23 cellular contexts compared by ENCODE assay signal in genomic region chr19:36073121-36073876, GRCh38. TPM values are rescaled to one million over a fixed set of nuclear protein-coding genes. Genes with fewer than 3 reads are reported as not detected.
DNase-seq lines count a peak whose midpoint lies in the region; ATAC-seq, FAIRE-seq and TF ChIP-seq lines count a peak whose summit lies in the region.
"Had no signal": no experiment of that assay in that cellular context is flagged by ENCODE, and none has a peak within 500 bp of the region (broad histone marks: within the 10 kb centered on the region; RNA-seq: fewer than 3 reads in every experiment).

No MANE protein-coding gene starts in this region.

- no peak overlapping the region for H3K4me3 Mint-ChIP-seq in CD4-positive, alpha-beta memory T cell
- H3K4me3 Mint-ChIP-seq in activated naive CD8-positive, alpha-beta T cell treated with anti-CD3 and anti-CD28 coated beads for 36 hours: no peak overlapping the region
- H3K4me3 Mint-ChIP-seq: CD4-positive, alpha-beta T cell had no signal

- H3K9me3 Mint-ChIP-seq in CD4-positive, alpha-beta memory T cell: no peaks in the 10 kb centered on the region
- no peaks in the 10 kb centered on the region for H3K9me3 Mint-ChIP-seq in activated naive CD8-positive, alpha-beta T cell treated with anti-CD3 and anti-CD28 coated beads for 36 hours
- H3K9me3 Mint-ChIP-seq: CD4-positive, alpha-beta T cell had no signal

- intact Hi-C loops in CD4-positive, alpha-beta memory T cell (cut with micrococcal nuclease): no loop called here
- intact Hi-C loops in GM12878 (cut with micrococcal nuclease; ENCODE audit: unreplicated experiment): no loop called here

- TF ChIP-seq RAD21 in GM12878 (IDR thresholded peaks at IDR 0.05; ENCODE audit: insufficient read depth, low read depth, low read length): no peak

- H3K23ac ChIP-seq in neuronal stem cell (ENCODE audit: low read depth, low read length, poor library complexity): peak overlapping the region; percentile 59

- no peak overlapping the region for H3K18ac ChIP-seq in neuronal stem cell (ENCODE audit: low read length)

- no peak for TF ChIP-seq EP300 in GM12878 (IDR thresholded peaks at IDR 0.05; ENCODE audit: borderline replicate concordance in 1 of 2, control insufficient read depth in 1 of 2, low read depth in 2 of 2, low read length in 2 of 2)

- no peak overlapping the region for H4K8ac ChIP-seq in neuronal stem cell (ENCODE audit: low read depth, low read length)

- H3K4me3 ChIP-seq in CD4-positive, alpha-beta memory T cell (ENCODE audit: low read length in 2 of 2): no peak overlapping the region
- H3K4me3 ChIP-seq in Karpas-422 (ENCODE audit: low read length): no peak overlapping the region
- H3K4me3 ChIP-seq in GM12878: no peak overlapping the region
- no peak overlapping the region for H3K4me3 ChIP-seq in neuronal stem cell (ENCODE audit: low read length in 2 of 2)

- H3K9ac ChIP-seq in Karpas-422 (ENCODE audit: low read length) (no peak overlapping the region), GM12878 (ENCODE audit: control insufficient read depth, insufficient read depth, low read length) (no peak overlapping the region), neuronal stem cell (ENCODE audit: low read depth, low read length, poor library complexity) (no peak overlapping the region)

- SMC1A ChIA-PET in GM12878 (lab: Charles Lee; ENCODE audit: uncharacterized antibody, unreplicated experiment): interaction anchor here (0.8 kb wide), 1 partner anchor 61 kb away, joined by 3 read pairs; no protein-coding TSS in a partner anchor

- H3K36me3 Mint-ChIP-seq in CD4-positive, alpha-beta memory T cell: no peaks in the 10 kb centered on the region
- H3K36me3 Mint-ChIP-seq in activated naive CD8-positive, alpha-beta T cell treated with anti-CD3 and anti-CD28 coated beads for 36 hours: peaks cover 32% of the 10 kb centered on the region

- BruUV-seq in GM12878 (replicated peaks; lab: Mats Ljungman, UMichigan): no TSS peak

- no peak for TF ChIP-seq POLR2A in GM12878 (IDR thresholded peaks at IDR 0.05; ENCODE audit: low read depth, low read length)

- H3K4me1 Mint-ChIP-seq in CD4-positive, alpha-beta memory T cell: no peaks in the 10 kb centered on the region
- H3K4me1 Mint-ChIP-seq in activated naive CD8-positive, alpha-beta T cell treated with anti-CD3 and anti-CD28 coated beads for 36 hours: no peaks in the 10 kb centered on the region

- no peaks in the 10 kb centered on the region for H3K27me3 ChIP-seq in CD4-positive, alpha-beta memory T cell (ENCODE audit: insufficient read depth, low read length)
- H3K27me3 ChIP-seq in Karpas-422 (ENCODE audit: low read length) (no peaks in the 10 kb centered on the region), GM12878 (replicated peaks in 1 of 2; ENCODE audit: control insufficient read depth in 2 of 2, insufficient read depth in 2 of 2, low read length in 1 of 2) (no peaks in the 10 kb centered on the region), neuronal stem cell (ENCODE audit: control insufficient read depth in 3 of 3, insufficient read depth in 3 of 3, low read depth in 1 of 3, low read length in 3 of 3) (no peaks in the 10 kb centered on the region)

- no peak overlapping the region for H3K4me2 ChIP-seq in Karpas-422 (ENCODE audit: low read depth, low read length, poor library complexity, severe bottlenecking)
- no peak overlapping the region for H3K4me2 ChIP-seq in GM12878 (ENCODE audit: control insufficient read depth, insufficient read depth)
- H3K4me2 ChIP-seq in neuronal stem cell (ENCODE audit: insufficient read depth, low read length, poor library complexity, severe bottlenecking): no peak overlapping the region

- WGBS in GM12878 (ENCODE audit: insufficient coverage, insufficient replicate concordance, low lambda C conversion rate, missing lambda C conversion rate): 87% methylated on average over 10 of the region's 10 CpGs
- no CpG with 5 or more reads among the region's 10 CpGs for WGBS in neuronal stem cell (ENCODE audit: extremely low coverage in 2 of 2, insufficient read length in 2 of 2, insufficient replicate concordance in 1 of 2), 2 donors

- no peak overlapping the region for H2BK5ac ChIP-seq in neuronal stem cell (ENCODE audit: low read length)

- no peak for ATAC-seq in GM12878
- no peak for ATAC-seq in GM18517 (IDR thresholded peaks at IDR 0.05; ENCODE audit: unreplicated experiment)

- H3K27ac Mint-ChIP-seq in CD4-positive, alpha-beta memory T cell: peak overlapping the region in 4 of 7 donors; percentile 6 to 70 (median 20)
- no peak overlapping the region for H3K27ac Mint-ChIP-seq in activated naive CD8-positive, alpha-beta T cell treated with anti-CD3 and anti-CD28 coated beads for 36 hours
- H3K27ac Mint-ChIP-seq: CD4-positive, alpha-beta T cell had no signal

- H2AK5ac ChIP-seq in neuronal stem cell (ENCODE audit: low read depth, low read length): no peak overlapping the region

- H4K20me1 ChIP-seq in Karpas-422 (ENCODE audit: insufficient read depth, low read depth, low read length) (no peaks in the 10 kb centered on the region), GM12878 (ENCODE audit: control insufficient read depth, insufficient read depth) (no peaks in the 10 kb centered on the region)

- H3K4ac ChIP-seq in neuronal stem cell (ENCODE audit: low read length): no peak overlapping the region

- H3K36me3 ChIP-seq in CD4-positive, alpha-beta memory T cell (ENCODE audit: insufficient read depth, low read length): no peaks in the 10 kb centered on the region
- H3K36me3 ChIP-seq in Karpas-422 (ENCODE audit: insufficient read depth, low read length): peaks cover 21% of the 10 kb centered on the region
- H3K36me3 ChIP-seq in GM12878 (ENCODE audit: control insufficient read depth in 2 of 2, insufficient read depth in 2 of 2, low read length in 1 of 2): peaks cover 6 to 11% of the 10 kb centered on the region in 2 experiments; a peak in 3 of 4 replicates
- peaks cover 28 to 78% of the 10 kb centered on the region in 2 donors for H3K36me3 ChIP-seq in neuronal stem cell (replicated peaks in 1 of 2; ENCODE audit: control insufficient read depth in 2 of 2, insufficient read depth in 2 of 2, low read length in 2 of 2)

- no peaks in the 10 kb centered on the region for H3K4me1 ChIP-seq in CD4-positive, alpha-beta memory T cell (ENCODE audit: insufficient read depth, low read length)
- H3K4me1 ChIP-seq in Karpas-422 (ENCODE audit: low read length) (peaks cover 2% of the 10 kb centered on the region; the same call in 1 of the 2 replicates), GM12878 (ENCODE audit: control insufficient read depth, insufficient read depth, low read length) (no peaks in the 10 kb centered on the region), neuronal stem cell (ENCODE audit: control insufficient read depth in 2 of 2, insufficient read depth in 1 of 2, low read depth in 1 of 2, low read length in 2 of 2) (no peaks in the 10 kb centered on the region)

- in situ Hi-C loops in GM12878 (cut with MboI): no loop called here

- TF ChIP-seq CTCF in GM12878 (IDR thresholded peaks at IDR 0.05 in 2 of 3, conservative IDR thresholded peaks at IDR 0.05 in 1 of 3; ENCODE audit: control insufficient read depth in 2 of 3, extremely low read depth in 1 of 3, insufficient read depth in 1 of 3, low read depth in 3 of 3, low read length in 3 of 3): no peak

- no peak overlapping the region for H3K14ac ChIP-seq in neuronal stem cell (ENCODE audit: low read length)

- no peaks in the 10 kb centered on the region for H3K79me2 ChIP-seq in Karpas-422 (ENCODE audit: low read length)
- H3K79me2 ChIP-seq in GM12878 (ENCODE audit: control insufficient read depth, insufficient read depth, low read length): no peaks in the 10 kb centered on the region

- DNase-seq in CD4-positive, alpha-beta memory T cell: no peak
- DNase-seq in Karpas-422: peak; percentile 54
- DNase-seq in GM12878 (ENCODE audit: low read depth, low spot score): no peak
- no peak for DNase-seq in neuronal stem cell (ENCODE audit: low spot score)
- DNase-seq in activated naive CD8-positive, alpha-beta T cell treated with anti-CD3 and anti-CD28 coated beads for 36 hours: no peak
- DNase-seq in NK-92 (lab: John Stamatoyannopoulos, UW; ENCODE audit: unreplicated experiment): no peak
- DNase-seq: CD4-positive, alpha-beta T cell; DND-41; GOT3; HCEC 1CT; NCI-H1694; NCI-H2081 treated with DMSO at 0.1 percent for 48 hours; NCI-H2171 treated with DMSO at 0.1 percent for 48 hours; NCI-H524 treated with DMSO at 0.1 percent for 48 hours; NCI-H82; Right ventricle myocardium superior; SW 1271 had no signal

- H2BK15ac ChIP-seq in neuronal stem cell (ENCODE audit: low read length): no peak overlapping the region

- H3K79me1 ChIP-seq in neuronal stem cell (ENCODE audit: low read depth, low read length): no peaks in the 10 kb centered on the region

- H3K27ac ChIP-seq in CD4-positive, alpha-beta memory T cell (ENCODE audit: low read depth, low read length): no peak overlapping the region
- H3K27ac ChIP-seq in Karpas-422 (ENCODE audit: low read length) (no peak overlapping the region), GM12878 (ENCODE audit: control insufficient read depth, insufficient read depth) (no peak overlapping the region), neuronal stem cell (replicated peaks; ENCODE audit: low read length) (no peak overlapping the region)

- no peak for FAIRE-seq in GM12878 (lab: Jason Lieb, UNC)
- FAIRE-seq: GM12891 had no signal

- no peaks in the 10 kb centered on the region for H3K27me3 Mint-ChIP-seq in CD4-positive, alpha-beta memory T cell
- no peaks in the 10 kb centered on the region for H3K27me3 Mint-ChIP-seq in activated naive CD8-positive, alpha-beta T cell treated with anti-CD3 and anti-CD28 coated beads for 36 hours
- H3K27me3 Mint-ChIP-seq: CD4-positive, alpha-beta T cell had no signal

- RAD21 ChIA-PET in GM12878 (lab: Charles Lee; ENCODE audit: unreplicated experiment): no interaction called here

- no peaks in the 10 kb centered on the region for H3K9me3 ChIP-seq in CD4-positive, alpha-beta memory T cell (ENCODE audit: control insufficient read depth in 1 of 2, low read length in 2 of 2)
- H3K9me3 ChIP-seq in Karpas-422 (ENCODE audit: low read length): no peaks in the 10 kb centered on the region
- no peaks in the 10 kb centered on the region for H3K9me3 ChIP-seq in GM12878 (replicated peaks; ENCODE audit: control insufficient read depth, insufficient read depth, low read length)
- no peaks in the 10 kb centered on the region for H3K9me3 ChIP-seq in neuronal stem cell (replicated peaks in 1 of 2; ENCODE audit: control insufficient read depth in 2 of 2, insufficient read depth in 1 of 2, low read depth in 1 of 2, low read length in 2 of 2)

- H2AFZ ChIP-seq in Karpas-422 (ENCODE audit: low read length) (no peak overlapping the region), GM12878 (ENCODE audit: control insufficient read depth, low read depth, low read length) (no peak overlapping the region), neuronal stem cell (ENCODE audit: low read length) (no peak overlapping the region)

- no peak overlapping the region for H4K91ac ChIP-seq in neuronal stem cell (ENCODE audit: low read depth, low read length, poor library complexity)

- CTCF ChIA-PET in CD4-positive, alpha-beta memory T cell (lab: Charles Lee; ENCODE audit: partially characterized antibody): no interaction called here
- CTCF ChIA-PET in GM12878 (lab: Yijun Ruan, JAX): no interaction called here

- H2BK12ac ChIP-seq in neuronal stem cell (ENCODE audit: low read length): no peak overlapping the region

- POLR2A ChIA-PET in CD4-positive, alpha-beta memory T cell (lab: Charles Lee; ENCODE audit: partially characterized antibody): no interaction called here
- POLR2A ChIA-PET in GM12878 (lab: Charles Lee): interaction anchor here (0.7 kb wide), 1 partner anchor 13 kb away, joined by 3 read pairs; no protein-coding TSS in a partner anchor

- H3K9me2 ChIP-seq in Karpas-422 (replicated peaks; ENCODE audit: insufficient read depth, low read length): no peaks in the 10 kb centered on the region

- no peak overlapping the region for H2BK120ac ChIP-seq in neuronal stem cell (ENCODE audit: low read depth, low read length)

RNA-seq across cellular contexts. Expression of gene WDR62, which starts 18.6 kb away (rescaled TPM):
- total RNA-seq in CD4-positive, alpha-beta memory T cell: 1 to 10 TPM; 1.3 to 1.7 TPM
- polyA plus RNA-seq in CD4-positive, alpha-beta memory T cell: under 1 TPM in 1 of 2 donors, not detected in 1; 0.08 TPM
- 9.4 and 10.9 TPM in 2 replicates for total RNA-seq in Karpas-422 (2014; rRNA removed; shearing (Covaris generic); ENCODE audit: low replicate concordance)
- total RNA-seq in GM12878 (2013; cell fraction: nucleolus; rRNA removed): 18.7 and 21.8 TPM in 2 replicates
- total RNA-seq in GM12878 (2014; rRNA removed): 12.4 and 14.2 TPM in 2 replicates
- total RNA-seq in GM12878 (2014; rRNA removed; fragmentation: Illumina TruSeq; extraction: Trizol): 6.1 and 6.2 TPM in 2 replicates
- total RNA-seq in GM12878 (2021): 18.1 and 20.1 TPM in 2 replicates
- 3.2 TPM for polyA plus RNA-seq in GM12878 (2011; ENCODE audit: low read depth)
- 3.4 and 7.6 TPM in 2 replicates for polyA plus RNA-seq in GM12878 (2011; rRNA removed)
- 7.7 and 9.8 TPM in 2 replicates for polyA plus RNA-seq in GM12878 (2011; cell fraction: cytosol; rRNA removed)
- polyA plus RNA-seq in GM12878 (2011; cell fraction: nucleus; rRNA removed): 43.0 and 67.8 TPM in 2 replicates
- 5.1 and 5.6 TPM in 2 replicates for polyA plus RNA-seq in GM12878 (2012)
- polyA plus RNA-seq in GM12878 (2014; fragmentation: Illumina TruSeq; extraction: Trizol): 4.6 and 7.6 TPM in 2 replicates
- under 1 TPM; 0.08 to 0.49 TPM for polyA plus RNA-seq in GM12878 (2014; fragmentation: Nextera tagmentation; extraction: Ambion mirVana)
- polyA plus RNA-seq in GM12878 (2014; rRNA removed): 15.3 and 19.6 TPM in 2 replicates
- 10 to 100 TPM; 19.8 to 20.6 TPM for polyA plus RNA-seq in GM12878 (2016; fragmentation: Nextera tagmentation; extraction: Ambion mirVana)
- polyA minus RNA-seq in GM12878 (2011; rRNA and poly(A)+ RNA removed): 16.0 and 18.4 TPM in 2 replicates
- 6.9 and 9.5 TPM in 2 replicates for polyA minus RNA-seq in GM12878 (2011; cell fraction: cytosol; rRNA and poly(A)+ RNA removed)
- 16.4 and 30.7 TPM in 2 replicates for polyA minus RNA-seq in GM12878 (2011; cell fraction: nucleus; rRNA and poly(A)+ RNA removed)
- polyA plus RNA-seq in neuronal stem cell (2013, experiment 1 of 2): 14.6 TPM
- polyA plus RNA-seq in neuronal stem cell (2013, experiment 2 of 2): 14.1 TPM
- total RNA-seq in activated naive CD8-positive, alpha-beta T cell treated with anti-CD3 and anti-CD28 coated beads for 36 hours: 10 to 100 TPM; 19.1 to 20.4 TPM

RNA-seq across cellular contexts. Expression of gene THAP8, which starts 19.2 kb away (rescaled TPM):
- 1 to 10 TPM; 5.1 to 7.0 TPM for total RNA-seq in CD4-positive, alpha-beta memory T cell
- 1 to 10 TPM; 4.0 to 8.6 TPM for polyA plus RNA-seq in CD4-positive, alpha-beta memory T cell
- total RNA-seq in Karpas-422 (2014; rRNA removed; shearing (Covaris generic); ENCODE audit: low replicate concordance): 3.6 and 8.9 TPM in 2 replicates
- total RNA-seq in GM12878 (2013; cell fraction: nucleolus; rRNA removed): 1.5 and 3.0 TPM in 2 replicates
- total RNA-seq in GM12878 (2014; rRNA removed): 1.6 and 4.4 TPM in 2 replicates
- 0.40 and 0.41 TPM in 2 replicates for total RNA-seq in GM12878 (2014; rRNA removed; fragmentation: Illumina TruSeq; extraction: Trizol)
- total RNA-seq in GM12878 (2021): 1.7 and 2.4 TPM in 2 replicates
- 0.96 TPM for polyA plus RNA-seq in GM12878 (2011; ENCODE audit: low read depth)
- 1.8 and 2.8 TPM in 2 replicates for polyA plus RNA-seq in GM12878 (2011; rRNA removed)
- 3.3 and 5.6 TPM in 2 replicates for polyA plus RNA-seq in GM12878 (2011; cell fraction: cytosol; rRNA removed)
- 4.9 and 5.2 TPM in 2 replicates for polyA plus RNA-seq in GM12878 (2011; cell fraction: nucleus; rRNA removed)
- polyA plus RNA-seq in GM12878 (2012): 2.6 and 3.9 TPM in 2 replicates
- 0.55 and 0.91 TPM in 2 replicates for polyA plus RNA-seq in GM12878 (2014; fragmentation: Illumina TruSeq; extraction: Trizol)
- polyA plus RNA-seq in GM12878 (2014; fragmentation: Nextera tagmentation; extraction: Ambion mirVana): under 1 TPM; 0.24 to 0.35 TPM
- 3.6 TPM in 2 replicates for polyA plus RNA-seq in GM12878 (2014; rRNA removed)
- 1 to 10 TPM; 4.2 TPM for polyA plus RNA-seq in GM12878 (2016; fragmentation: Nextera tagmentation; extraction: Ambion mirVana)
- 1.8 and 4.2 TPM in 2 replicates for polyA minus RNA-seq in GM12878 (2011; rRNA and poly(A)+ RNA removed)
- polyA minus RNA-seq in GM12878 (2011; cell fraction: cytosol; rRNA and poly(A)+ RNA removed): 1.5 and 4.8 TPM in 2 replicates
- 2.4 and 3.1 TPM in 2 replicates for polyA minus RNA-seq in GM12878 (2011; cell fraction: nucleus; rRNA and poly(A)+ RNA removed)
- polyA plus RNA-seq in neuronal stem cell (2013, experiment 1 of 2): 8.9 TPM
- 8.0 TPM for polyA plus RNA-seq in neuronal stem cell (2013, experiment 2 of 2)
- total RNA-seq in activated naive CD8-positive, alpha-beta T cell treated with anti-CD3 and anti-CD28 coated beads for 36 hours: 1 to 10 TPM; 2.4 to 2.7 TPM

RNA-seq across cellular contexts. Expression of gene OVOL3, which starts 37.6 kb away (rescaled TPM):
- not detected for total RNA-seq in CD4-positive, alpha-beta memory T cell
- not detected for polyA plus RNA-seq in CD4-positive, alpha-beta memory T cell
- 1.6 and 3.1 TPM in 2 replicates for total RNA-seq in Karpas-422 (2014; rRNA removed; shearing (Covaris generic); ENCODE audit: low replicate concordance)
- not detected in 2 replicates for total RNA-seq in GM12878 (2013; cell fraction: nucleolus; rRNA removed)
- total RNA-seq in GM12878 (2014; rRNA removed): not detected in 2 replicates
- total RNA-seq in GM12878 (2014; rRNA removed; fragmentation: Illumina TruSeq; extraction: Trizol): not detected in 2 replicates
- not detected in 2 replicates for total RNA-seq in GM12878 (2021)
- not detected for polyA plus RNA-seq in GM12878 (2011; ENCODE audit: low read depth)
- not detected in 2 replicates for polyA plus RNA-seq in GM12878 (2011; rRNA removed)
- polyA plus RNA-seq in GM12878 (2011; cell fraction: cytosol; rRNA removed): not detected in 2 replicates
- polyA plus RNA-seq in GM12878 (2011; cell fraction: nucleus; rRNA removed): 0.21 TPM in 1 of 2 replicates, not detected in the other
- not detected in 2 replicates for polyA plus RNA-seq in GM12878 (2012)
- polyA plus RNA-seq in GM12878 (2014; fragmentation: Illumina TruSeq; extraction: Trizol): not detected in 2 replicates
- polyA plus RNA-seq in GM12878 (2014; fragmentation: Nextera tagmentation; extraction: Ambion mirVana): not detected
- polyA plus RNA-seq in GM12878 (2014; rRNA removed): not detected in 2 replicates
- polyA plus RNA-seq in GM12878 (2016; fragmentation: Nextera tagmentation; extraction: Ambion mirVana): under 1 TPM in 1 of 2 experiments, not detected in 1; 0.43 TPM
- not detected in 2 replicates for polyA minus RNA-seq in GM12878 (2011; rRNA and poly(A)+ RNA removed)
- polyA minus RNA-seq in GM12878 (2011; cell fraction: cytosol; rRNA and poly(A)+ RNA removed): not detected in 2 replicates
- polyA minus RNA-seq in GM12878 (2011; cell fraction: nucleus; rRNA and poly(A)+ RNA removed): not detected in 2 replicates
- 0.13 TPM for polyA plus RNA-seq in neuronal stem cell (2013, experiment 1 of 2)
- polyA plus RNA-seq in neuronal stem cell (2013, experiment 2 of 2): 0.07 TPM
- total RNA-seq in activated naive CD8-positive, alpha-beta T cell treated with anti-CD3 and anti-CD28 coated beads for 36 hours: not detected
- total RNA-seq: CD4-positive, alpha-beta T cell; HT1080; Right ventricle myocardium superior; RPMI7951; SK-MEL-5 had no signal
- polyA plus RNA-seq: BJ had no signal

RNA-seq across cellular contexts. Expression of gene CLIP3, which starts 40.6 kb away (rescaled TPM):
- total RNA-seq in CD4-positive, alpha-beta memory T cell: 1 to 10 TPM; 2.4 TPM
- 1 to 10 TPM in 1 of 2 donors, under 1 TPM in 1; 0.37 to 1.5 TPM for polyA plus RNA-seq in CD4-positive, alpha-beta memory T cell
- total RNA-seq in Karpas-422 (2014; rRNA removed; shearing (Covaris generic); ENCODE audit: low replicate concordance): 0.72 and 1.2 TPM in 2 replicates
- total RNA-seq in GM12878 (2013; cell fraction: nucleolus; rRNA removed): 1.0 and 1.1 TPM in 2 replicates
- total RNA-seq in GM12878 (2014; rRNA removed) (0.34 and 1.9 TPM in 2 replicates), GM12878 (2014; rRNA removed; fragmentation: Illumina TruSeq; extraction: Trizol) (0.14 and 0.27 TPM in 2 replicates), GM12878 (2021) (0.59 and 0.69 TPM in 2 replicates)
- 0.89 TPM for polyA plus RNA-seq in GM12878 (2011; ENCODE audit: low read depth)
- polyA plus RNA-seq in GM12878 (2011; rRNA removed) (0.30 and 0.45 TPM in 2 replicates), GM12878 (2014; fragmentation: Illumina TruSeq; extraction: Trizol) (0.47 and 0.86 TPM in 2 replicates), GM12878 (2014; fragmentation: Nextera tagmentation; extraction: Ambion mirVana) (under 1 TPM in 1 of 2 experiments, not detected in 1; 0.09 TPM), GM12878 (2014; rRNA removed) (0.27 and 0.33 TPM in 2 replicates), GM12878 (2016; fragmentation: Nextera tagmentation; extraction: Ambion mirVana) (1 to 10 TPM; 1.9 to 2.7 TPM)
- 0.24 and 0.57 TPM in 2 replicates for polyA plus RNA-seq in GM12878 (2011; cell fraction: cytosol; rRNA removed)
- polyA plus RNA-seq in GM12878 (2011; cell fraction: nucleus; rRNA removed): 2.9 and 3.7 TPM in 2 replicates
- 1.8 and 1.9 TPM in 2 replicates for polyA plus RNA-seq in GM12878 (2012)
- polyA minus RNA-seq in GM12878 (2011; rRNA and poly(A)+ RNA removed): 0.51 and 1.7 TPM in 2 replicates
- polyA minus RNA-seq in GM12878 (2011; cell fraction: cytosol; rRNA and poly(A)+ RNA removed): not detected in 2 replicates
- 1.1 and 2.3 TPM in 2 replicates for polyA minus RNA-seq in GM12878 (2011; cell fraction: nucleus; rRNA and poly(A)+ RNA removed)
- 106 TPM for polyA plus RNA-seq in neuronal stem cell (2013, experiment 1 of 2)
- polyA plus RNA-seq in neuronal stem cell (2013, experiment 2 of 2): 105 TPM
- total RNA-seq in activated naive CD8-positive, alpha-beta T cell treated with anti-CD3 and anti-CD28 coated beads for 36 hours: under 1 TPM; 0.25 to 0.60 TPM

RNA-seq across cellular contexts. Expression of gene POLR2I, which starts 41.4 kb away (rescaled TPM):
- 10 to 100 TPM; 52.4 to 55.0 TPM for total RNA-seq in CD4-positive, alpha-beta memory T cell
- polyA plus RNA-seq in CD4-positive, alpha-beta memory T cell: 100 to 1,000 TPM; 146 to 163 TPM
- total RNA-seq in Karpas-422 (2014; rRNA removed; shearing (Covaris generic); ENCODE audit: low replicate concordance): 175 and 322 TPM in 2 replicates
- 10.8 and 12.2 TPM in 2 replicates for total RNA-seq in GM12878 (2013; cell fraction: nucleolus; rRNA removed)
- 169 and 194 TPM in 2 replicates for total RNA-seq in GM12878 (2014; rRNA removed)
- total RNA-seq in GM12878 (2014; rRNA removed; fragmentation: Illumina TruSeq; extraction: Trizol): 80.7 and 85.8 TPM in 2 replicates
- 106 and 113 TPM in 2 replicates for total RNA-seq in GM12878 (2021)
- polyA plus RNA-seq in GM12878 (2011; ENCODE audit: low read depth): 85.8 TPM
- 19.4 and 30.9 TPM in 2 replicates for polyA plus RNA-seq in GM12878 (2011; rRNA removed)
- 72.0 and 156 TPM in 2 replicates for polyA plus RNA-seq in GM12878 (2011; cell fraction: cytosol; rRNA removed)
- polyA plus RNA-seq in GM12878 (2011; cell fraction: nucleus; rRNA removed): 72.5 and 75.7 TPM in 2 replicates
- 148 and 162 TPM in 2 replicates for polyA plus RNA-seq in GM12878 (2012)
- polyA plus RNA-seq in GM12878 (2014; fragmentation: Illumina TruSeq; extraction: Trizol): 21.3 and 61.9 TPM in 2 replicates
- polyA plus RNA-seq in GM12878 (2014; fragmentation: Nextera tagmentation; extraction: Ambion mirVana): 100 to 1,000 TPM; 235 to 269 TPM
- 196 and 211 TPM in 2 replicates for polyA plus RNA-seq in GM12878 (2014; rRNA removed)
- 100 to 1,000 TPM; 256 to 272 TPM for polyA plus RNA-seq in GM12878 (2016; fragmentation: Nextera tagmentation; extraction: Ambion mirVana)
- polyA minus RNA-seq in GM12878 (2011; rRNA and poly(A)+ RNA removed): 81.1 and 122 TPM in 2 replicates
- polyA minus RNA-seq in GM12878 (2011; cell fraction: cytosol; rRNA and poly(A)+ RNA removed): 74.6 and 82.4 TPM in 2 replicates
- 37.0 and 51.8 TPM in 2 replicates for polyA minus RNA-seq in GM12878 (2011; cell fraction: nucleus; rRNA and poly(A)+ RNA removed)
- polyA plus RNA-seq in neuronal stem cell (2013, experiment 1 of 2): 186 TPM
- 182 TPM for polyA plus RNA-seq in neuronal stem cell (2013, experiment 2 of 2)
- total RNA-seq in activated naive CD8-positive, alpha-beta T cell treated with anti-CD3 and anti-CD28 coated beads for 36 hours: 10 to 100 TPM; 93.4 to 94.0 TPM
